In genomic region chr2:36031476-36031875, GRCh38 we compare ENCODE assay signal across 7 cellular contexts.
"Had no signal": no experiment of that assay in that cellular context is flagged by ENCODE, and none has a peak within 500 bp of the region (broad histone marks: within the 10 kb centered on the region; RNA-seq: fewer than 3 reads in every experiment).

No MANE protein-coding gene starts in this region.

- FAIRE-seq: H1, K562 had no signal

- H3K4me1 Mint-ChIP-seq: H9 had no signal

- H3K27ac ChIP-seq: GM23248 had no signal

- DNase-seq: GM23248, H9, HCEC 1CT, IMR-90, KG1 had no signal

- H2AFZ ChIP-seq: GM23248 had no signal

- H3K27ac Mint-ChIP-seq: H9 had no signal

- H3K4me3 Mint-ChIP-seq: H9 had no signal

- ATAC-seq: K562 had no signal

- H3K4me3 ChIP-seq: GM23248, K562 had no signal
